9 cellular contexts compared by ENCODE assay signal in the genomic region with DNA sequence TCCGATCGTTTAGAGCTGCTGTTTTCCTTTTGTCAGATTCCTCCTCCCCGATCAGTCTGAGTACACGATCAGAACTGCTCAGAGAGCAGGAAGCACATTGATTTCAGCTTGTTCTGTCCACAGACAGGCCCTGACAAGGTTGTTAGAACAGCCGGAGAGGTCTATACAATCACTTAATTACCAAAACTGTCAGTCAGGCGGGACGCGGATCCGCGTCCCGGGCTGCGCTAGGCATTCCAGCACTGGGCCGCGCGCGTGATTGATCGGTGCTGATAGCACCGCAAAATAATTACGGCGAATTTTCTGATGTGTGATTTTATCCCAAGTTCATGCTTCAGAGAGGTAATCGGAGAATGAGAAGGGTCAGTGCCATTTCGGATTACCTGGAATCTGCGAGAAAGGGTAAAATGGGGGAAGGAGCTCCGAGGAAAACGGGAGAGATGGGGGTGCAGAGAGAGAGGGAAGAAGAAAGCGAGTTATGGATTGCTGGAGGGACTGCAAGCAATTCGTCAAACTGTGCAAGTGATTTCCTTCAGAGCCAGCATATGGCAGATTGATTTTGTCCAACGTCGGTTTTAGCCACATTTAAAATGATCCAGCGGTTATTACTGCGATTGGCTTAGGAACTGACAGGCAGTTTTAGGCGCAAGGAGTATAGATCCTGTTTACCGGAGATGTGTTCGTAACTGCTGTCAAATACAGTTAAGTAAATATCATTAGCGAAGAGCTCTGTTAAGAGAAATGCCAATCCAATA. TPM values are rescaled to one million over a fixed set of nuclear protein-coding genes. Genes with fewer than 3 reads are reported as not detected.
DNase-seq lines count a peak whose midpoint lies in the region; ATAC-seq and TF ChIP-seq lines count a peak whose summit lies in the region.
"Had no signal": no experiment of that assay in that cellular context is flagged by ENCODE, and none has a peak within 500 bp of the region (broad histone marks: within the 10 kb centered on the region; RNA-seq: fewer than 3 reads in every experiment).

No MANE protein-coding gene starts in this region.

- peak overlapping the region; percentile 71 for H3K4me3 Mint-ChIP-seq in CD8-positive, alpha-beta T cell

- no peak overlapping the region for H3K14ac ChIP-seq in neuronal stem cell (ENCODE audit: low read length)

- H3K4me3 ChIP-seq in CD8-positive, alpha-beta T cell (ENCODE audit: low read depth, low read length): no peak overlapping the region
- H3K4me3 ChIP-seq in epithelial cell of esophagus (ENCODE audit: low read length) (no peak overlapping the region), neuronal stem cell (ENCODE audit: low read length in 2 of 2) (peak overlapping the region in 1 of 2 donors; percentile 35)

- H3K23ac ChIP-seq in neuronal stem cell (ENCODE audit: low read depth, low read length, poor library complexity): no peak overlapping the region

- H3K36me3 ChIP-seq in CD8-positive, alpha-beta T cell (ENCODE audit: insufficient read depth, low read length): no peaks in the 10 kb centered on the region
- H3K36me3 ChIP-seq in neuronal stem cell (replicated peaks in 1 of 2; ENCODE audit: control insufficient read depth in 2 of 2, insufficient read depth in 2 of 2, low read length in 2 of 2): no peaks in the 10 kb centered on the region

- peak overlapping the region; percentile 40 for H3K4me2 ChIP-seq in neuronal stem cell (ENCODE audit: insufficient read depth, low read length, poor library complexity, severe bottlenecking)

- no peak overlapping the region for H4K91ac ChIP-seq in neuronal stem cell (ENCODE audit: low read depth, low read length, poor library complexity)

- no peak overlapping the region for H2BK5ac ChIP-seq in neuronal stem cell (ENCODE audit: low read length)

- CTCF ChIA-PET in CD8-positive, alpha-beta T cell (lab: Charles Lee): no interaction called here

- no peak overlapping the region for H4K8ac ChIP-seq in neuronal stem cell (ENCODE audit: low read depth, low read length)

- intact Hi-C loops in CD8-positive, alpha-beta T cell (cut with DNase I, micrococcal nuclease): loop anchor here (5.0 to 10.0 kb wide), 5 partner anchors 109 to 296 kb away; a partner anchor contains a TSS

- no peaks in the 10 kb centered on the region for H3K79me1 ChIP-seq in neuronal stem cell (ENCODE audit: low read depth, low read length)

- peaks cover 82% of the 10 kb centered on the region for H3K27me3 ChIP-seq in CD8-positive, alpha-beta T cell (ENCODE audit: insufficient read depth, low read length)
- peaks cover 53 to 99% (median 91%) of the 10 kb centered on the region in 3 experiments for H3K27me3 ChIP-seq in neuronal stem cell (ENCODE audit: control insufficient read depth in 3 of 3, insufficient read depth in 3 of 3, low read depth in 1 of 3, low read length in 3 of 3)

- peaks cover 92% of the 10 kb centered on the region for H3K27me3 Mint-ChIP-seq in CD8-positive, alpha-beta T cell (ENCODE audit: low read depth)

- no CpG with 5 or more reads among the region's 35 CpGs for WGBS in neuronal stem cell (ENCODE audit: extremely low coverage in 2 of 2, insufficient read length in 2 of 2, insufficient replicate concordance in 1 of 2), 2 donors

- no peak overlapping the region for H3K27ac ChIP-seq in CD8-positive, alpha-beta T cell (ENCODE audit: low read depth, low read length)
- H3K27ac ChIP-seq in neuronal stem cell (replicated peaks; ENCODE audit: low read length): no peak overlapping the region

- no peaks in the 10 kb centered on the region for H3K9me3 ChIP-seq in CD8-positive, alpha-beta T cell (ENCODE audit: low read length)
- peaks cover 0 to 4% of the 10 kb centered on the region in 2 donors for H3K9me3 ChIP-seq in neuronal stem cell (replicated peaks in 1 of 2; ENCODE audit: control insufficient read depth in 2 of 2, insufficient read depth in 1 of 2, low read depth in 1 of 2, low read length in 2 of 2)

- no peak for DNase-seq in CD8-positive, alpha-beta T cell
- DNase-seq in epithelial cell of esophagus (ENCODE audit: low read depth) (peak; percentile 22), neuronal stem cell (ENCODE audit: low spot score) (no peak), NCI-H1417 treated with DMSO at 0.1 percent for 48 hours (lab: John Stamatoyannopoulos, UW) (no peak), DMS114 treated with DMSO at 0.1 percent for 48 hours (lab: John Stamatoyannopoulos, UW; ENCODE audit: unreplicated experiment) (no peak)

- no peak overlapping the region for H3K27ac Mint-ChIP-seq in CD8-positive, alpha-beta T cell

- H2AFZ ChIP-seq in neuronal stem cell (ENCODE audit: low read length): peak overlapping the region; percentile 89

- peaks cover 66% of the 10 kb centered on the region for H3K4me1 Mint-ChIP-seq in CD8-positive, alpha-beta T cell (ENCODE audit: low read depth)

- no peak for TF ChIP-seq CTCF in CD8-positive, alpha-beta T cell (IDR thresholded peaks at IDR 0.05)
- no peak for TF ChIP-seq CTCF in epithelial cell of esophagus (IDR thresholded peaks at IDR 0.05; ENCODE audit: insufficient read depth, low read depth, low read length, missing control alignments)

- ATAC-seq in CD8-positive, alpha-beta T cell: no peak
- ATAC-seq in SK-N-SH treated with all-trans-retinoic acid at 6 μM for 48 hours: peak; percentile 35
- ATAC-seq in HG02642 (IDR thresholded peaks at IDR 0.05; ENCODE audit: poor library complexity, unreplicated experiment): no peak
- no peak for ATAC-seq in HG03342 (IDR thresholded peaks at IDR 0.05; ENCODE audit: unreplicated experiment)

- H3K4me1 ChIP-seq in CD8-positive, alpha-beta T cell (ENCODE audit: insufficient read depth, low read length): peaks cover 44% of the 10 kb centered on the region
- peaks cover 5 to 26% of the 10 kb centered on the region in 2 donors for H3K4me1 ChIP-seq in neuronal stem cell (ENCODE audit: control insufficient read depth in 2 of 2, insufficient read depth in 1 of 2, low read depth in 1 of 2, low read length in 2 of 2)

- H2BK12ac ChIP-seq in neuronal stem cell (ENCODE audit: low read length): no peak overlapping the region

- H2BK120ac ChIP-seq in neuronal stem cell (ENCODE audit: low read depth, low read length): no peak overlapping the region

- no peaks in the 10 kb centered on the region for H3K36me3 Mint-ChIP-seq in CD8-positive, alpha-beta T cell

- no peak overlapping the region for H3K4ac ChIP-seq in neuronal stem cell (ENCODE audit: low read length)

- no peak overlapping the region for H3K18ac ChIP-seq in neuronal stem cell (ENCODE audit: low read length)

- no peak overlapping the region for H2AK5ac ChIP-seq in neuronal stem cell (ENCODE audit: low read depth, low read length)

- POLR2A ChIA-PET in CD8-positive, alpha-beta T cell (lab: Charles Lee): interaction anchor here (1.2 kb wide), 1 partner anchor 13 kb away, joined by 3 read pairs; no protein-coding TSS in a partner anchor

- H3K9me3 Mint-ChIP-seq in CD8-positive, alpha-beta T cell: peaks cover 12% of the 10 kb centered on the region

- H2BK15ac ChIP-seq in neuronal stem cell (ENCODE audit: low read length): no peak overlapping the region

- H3K9ac ChIP-seq in neuronal stem cell (ENCODE audit: low read depth, low read length, poor library complexity): no peak overlapping the region

TF ChIP-seq in SK-N-SH treated with all-trans-retinoic acid at 6 μM for 48 hours, 23 proteins besides CTCF, POLR2A, EP300 and RAD21:
- TF ChIP-seq OSR1 (CRISPR knock-in tag; IDR thresholded peaks at IDR 0.05) (no peak), SNAI2 (CRISPR knock-in tag; IDR thresholded peaks at IDR 0.05) (no peak), TOX (CRISPR knock-in tag; IDR thresholded peaks at IDR 0.05; ENCODE audit: borderline replicate concordance) (no peak), TCF4 (CRISPR knock-in tag; IDR thresholded peaks at IDR 0.05; ENCODE audit: borderline replicate concordance) (no peak), ARNTL (CRISPR knock-in tag; IDR thresholded peaks at IDR 0.05; ENCODE audit: borderline replicate concordance, low read depth) (no peak)
- TF ChIP-seq, protein P1, sequence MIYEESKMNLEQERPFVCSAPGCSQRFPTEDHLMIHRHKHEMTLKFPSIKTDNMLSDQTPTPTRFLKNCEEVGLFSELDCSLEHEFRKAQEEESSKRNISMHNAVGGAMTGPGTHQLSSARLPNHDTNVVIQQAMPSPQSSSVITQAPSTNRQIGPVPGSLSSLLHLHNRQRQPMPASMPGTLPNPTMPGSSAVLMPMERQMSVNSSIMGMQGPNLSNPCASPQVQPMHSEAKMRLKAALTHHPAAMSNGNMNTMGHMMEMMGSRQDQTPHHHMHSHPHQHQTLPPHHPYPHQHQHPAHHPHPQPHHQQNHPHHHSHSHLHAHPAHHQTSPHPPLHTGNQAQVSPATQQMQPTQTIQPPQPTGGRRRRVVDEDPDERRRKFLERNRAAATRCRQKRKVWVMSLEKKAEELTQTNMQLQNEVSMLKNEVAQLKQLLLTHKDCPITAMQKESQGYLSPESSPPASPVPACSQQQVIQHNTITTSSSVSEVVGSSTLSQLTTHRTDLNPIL (CRISPR knock-in tag; IDR thresholded peaks at IDR 0.05; ENCODE audit: low read depth): no peak

RNA-seq across cellular contexts. Expression of a gene that starts 9.0 kb away (rescaled TPM):
- total RNA-seq in CD8-positive, alpha-beta T cell: not detected
- not detected for polyA plus RNA-seq in neuronal stem cell (2013, experiment 1 of 2)
- polyA plus RNA-seq in neuronal stem cell (2013, experiment 2 of 2): 0.03 TPM
- polyA plus RNA-seq: thymus had no signal
